ENCODE assay signal across 8 cellular contexts in the genomic region with DNA sequence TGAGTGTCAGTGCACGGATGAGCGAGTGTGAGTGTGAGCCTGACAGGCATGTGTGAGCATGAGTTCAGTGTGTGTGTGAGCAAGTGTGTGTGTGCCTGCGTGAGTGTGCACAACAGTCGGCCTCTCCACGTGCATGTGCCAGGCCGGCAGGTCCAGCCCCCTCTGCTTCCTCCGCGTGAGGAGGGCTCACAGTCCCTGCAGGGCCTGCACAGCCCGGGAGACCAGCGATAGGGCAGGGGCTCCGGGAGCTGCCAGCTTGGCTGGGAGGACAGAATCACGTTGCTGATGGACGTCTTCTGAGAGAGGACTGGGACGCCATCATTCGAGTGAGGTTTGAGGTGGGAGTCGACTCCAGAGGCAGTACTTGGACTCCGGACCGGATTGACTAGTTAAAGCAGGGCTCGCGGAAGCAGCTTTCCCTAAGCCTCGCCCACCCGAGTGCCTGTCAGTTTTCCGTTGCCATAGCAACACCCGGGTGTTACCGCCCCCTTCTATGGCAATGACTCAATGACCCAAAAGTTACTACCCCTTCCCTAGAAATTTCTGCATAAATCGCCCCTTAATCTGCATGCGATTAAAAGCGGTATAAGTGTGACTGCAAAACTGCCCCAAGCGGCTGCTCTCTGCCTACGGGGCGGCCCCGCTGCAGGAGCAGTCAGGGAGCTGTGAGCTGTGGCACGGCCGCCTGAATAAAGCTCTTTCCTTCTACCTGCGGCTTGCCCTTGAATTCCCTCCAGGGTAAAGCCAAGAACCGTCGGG. TPM values are rescaled to one million over a fixed set of nuclear protein-coding genes. Genes with fewer than 3 reads are reported as not detected.
A peak's percentile ranks its signal among the peaks of the same experiment; 100 is the strongest.
DNase-seq lines count a peak whose midpoint lies in the region; ATAC-seq and TF ChIP-seq lines count a peak whose summit lies in the region.

No MANE protein-coding gene starts in this region.

- TF ChIP-seq CTCF in natural killer cell (IDR thresholded peaks at IDR 0.05) = no peak

- peaks cover 8% of the 10 kb centered on the region in 2 donors for H3K27me3 Mint-ChIP-seq in natural killer cell (ENCODE audit: low read depth in 2 of 2)

- DNase-seq in DMS153 treated with DMSO at 0.1 percent for 48 hours (lab: John Stamatoyannopoulos, UW; ENCODE audit: unreplicated experiment) (peak; percentile 47), NCI-H1105 (lab: John Stamatoyannopoulos, UW) (peak; percentile 47), fibroblast of peridontal ligament (ENCODE audit: extremely low read depth) (peak; percentile 81), natural killer cell (peak; percentile 57), cerebellar cortex (ENCODE audit: low spot score) (no peak)
- peak; percentile 84 to 85 for DNase-seq in activated T-cell treated with anti-CD3 and anti-CD28 coated beads, Interleukin-2, amount 50 U/mL, for 48 hours
- DNase-seq in stimulated activated effector memory CD8-positive, alpha-beta T cell treated with anti-CD3 and anti-CD28 coated beads, Interleukin-12 subunit alpha, Interleukin-12 subunit beta, amount 100 ng/mL, for 72 hours (ENCODE audit: low spot score in 2 of 2) = peak; percentile 61 to 82

- no peaks in the 10 kb centered on the region for H3K9me3 Mint-ChIP-seq in natural killer cell
- H3K9me3 Mint-ChIP-seq in stimulated activated effector memory CD8-positive, alpha-beta T cell treated with anti-CD3 and anti-CD28 coated beads, Interleukin-12 subunit alpha, Interleukin-12 subunit beta, amount 100 ng/mL, for 72 hours = no peaks in the 10 kb centered on the region

- intact Hi-C loops in natural killer cell (cut with micrococcal nuclease) = no loop called here

- peak overlapping the region; percentile 87 to 96 for H3K27ac Mint-ChIP-seq in natural killer cell
- peak overlapping the region; percentile 86 for H3K27ac Mint-ChIP-seq in stimulated activated effector memory CD8-positive, alpha-beta T cell treated with anti-CD3 and anti-CD28 coated beads, Interleukin-12 subunit alpha, Interleukin-12 subunit beta, amount 100 ng/mL, for 72 hours

- peaks cover 14 to 23% of the 10 kb centered on the region in 2 donors for H3K4me1 Mint-ChIP-seq in natural killer cell
- H3K4me1 Mint-ChIP-seq in stimulated activated effector memory CD8-positive, alpha-beta T cell treated with anti-CD3 and anti-CD28 coated beads, Interleukin-12 subunit alpha, Interleukin-12 subunit beta, amount 100 ng/mL, for 72 hours = peaks cover 29% of the 10 kb centered on the region

- peak overlapping the region; percentile 99 for H3K4me3 Mint-ChIP-seq in natural killer cell
- peak overlapping the region; percentile 89 for H3K4me3 Mint-ChIP-seq in stimulated activated effector memory CD8-positive, alpha-beta T cell treated with anti-CD3 and anti-CD28 coated beads, Interleukin-12 subunit alpha, Interleukin-12 subunit beta, amount 100 ng/mL, for 72 hours

- H3K36me3 Mint-ChIP-seq in natural killer cell = no peaks in the 10 kb centered on the region
- peaks cover 8% of the 10 kb centered on the region for H3K36me3 Mint-ChIP-seq in stimulated activated effector memory CD8-positive, alpha-beta T cell treated with anti-CD3 and anti-CD28 coated beads, Interleukin-12 subunit alpha, Interleukin-12 subunit beta, amount 100 ng/mL, for 72 hours

- peak; percentile 57 for ATAC-seq in GM21576 (IDR thresholded peaks at IDR 0.05; ENCODE audit: unreplicated experiment)
- peak; percentile 73 to 84 (median 78) for ATAC-seq in natural killer cell
- peak; percentile 82 for ATAC-seq in stimulated activated effector memory CD8-positive, alpha-beta T cell treated with anti-CD3 and anti-CD28 coated beads, Interleukin-12 subunit alpha, Interleukin-12 subunit beta, amount 100 ng/mL, for 72 hours

RNA-seq across cellular contexts. Expression of gene CFAP46, which starts 19.7 kb away (rescaled TPM):
- under 1 TPM in 1 of 3 donors, not detected in 2; 0.35 TPM for total RNA-seq in natural killer cell
